In genomic region chr20:4714818-4715217, GRCh38 we compare ENCODE assay signal across 16 cellular contexts. TPM values are rescaled to one million over a fixed set of nuclear protein-coding genes. Genes with fewer than 3 reads are reported as not detected.
A peak's percentile ranks its signal among the peaks of the same experiment; 100 is the strongest.
DNase-seq lines count a peak whose midpoint lies in the region; ATAC-seq and TF ChIP-seq lines count a peak whose summit lies in the region.
"Had no signal": no experiment of that assay in that cellular context is flagged by ENCODE, and none has a peak within 500 bp of the region (broad histone marks: within the 10 kb centered on the region; RNA-seq: fewer than 3 reads in every experiment).

No MANE protein-coding gene starts in this region.

- H3K27ac ChIP-seq in RWPE2 (ENCODE audit: poor library complexity, severe bottlenecking): peak overlapping the region; percentile 50
- H3K27ac ChIP-seq: GM23248, HL-60 had no signal

- no peaks in the 10 kb centered on the region for H3K27me3 ChIP-seq in RWPE2 (ENCODE audit: insufficient read depth, poor library complexity, severe bottlenecking)

- no peaks in the 10 kb centered on the region for H3K36me3 ChIP-seq in RWPE2 (ENCODE audit: low read depth)

- peaks cover 30% of the 10 kb centered on the region for H3K4me1 ChIP-seq in RWPE2 (ENCODE audit: insufficient read depth, poor library complexity, severe bottlenecking)

- peak; percentile 45 for DNase-seq in G401 (ENCODE audit: low spot score)
- no peak for DNase-seq in RWPE2 (ENCODE audit: low spot score)
- peak; percentile 65 for DNase-seq in epithelial cell of esophagus (ENCODE audit: low read depth)
- DNase-seq in left lobe of liver (ENCODE audit: low spot score): peak; percentile 21
- no peak for DNase-seq in GM10266 (ENCODE audit: extremely low spot score)
- no peak for DNase-seq in MV-4-11 (lab: John Stamatoyannopoulos, UW)
- DNase-seq: C1 segment of cervical spinal cord; Calu3; CD4-positive, alpha-beta T cell; DMS 273 treated with DMSO at 0.1 percent for 48 hours; DMS79; GM23248 had no signal

- no peaks in the 10 kb centered on the region for H3K9me3 ChIP-seq in RWPE2 (ENCODE audit: severe bottlenecking)

- H3K4me3 ChIP-seq in RWPE2 (ENCODE audit: severe bottlenecking): no peak overlapping the region
- H3K4me3 ChIP-seq in epithelial cell of esophagus (ENCODE audit: low read length): no peak overlapping the region
- H3K4me3 ChIP-seq: GM23248 had no signal

- TF ChIP-seq CTCF in RWPE2 (IDR thresholded peaks at IDR 0.05; ENCODE audit: poor library complexity, severe bottlenecking) (no peak), epithelial cell of esophagus (IDR thresholded peaks at IDR 0.05; ENCODE audit: insufficient read depth, low read depth, low read length, missing control alignments) (no peak), GM10266 (IDR thresholded peaks at IDR 0.05; ENCODE audit: control insufficient read depth, insufficient read depth, low read depth, missing control alignments) (no peak)

- ATAC-seq in RWPE2 (ENCODE audit: low read depth) (no peak), left lobe of liver (no peak), HG02840 (IDR thresholded peaks at IDR 0.05; ENCODE audit: low FRiP score, unreplicated experiment) (no peak)
- ATAC-seq: HCT116 had no signal

- in situ Hi-C loops in G401 (cut with HindIII; ENCODE audit: low sequenced_read_pairs): no loop called here

RNA-seq across cellular contexts. Expression of gene PRND, which starts 6.9 kb away (rescaled TPM):
- total RNA-seq in G401 (2014; rRNA removed; shearing (Covaris generic)): not detected in 2 replicates
- not detected for total RNA-seq in left lobe of liver
- total RNA-seq: B cell; Calu3; CD4-positive, alpha-beta T cell; GM23248 had no signal

RNA-seq across cellular contexts. Expression of gene PRNP, which starts 28.6 kb away (rescaled TPM):
- 57.6 and 77.4 TPM in 2 replicates for total RNA-seq in G401 (2014; rRNA removed; shearing (Covaris generic))
- total RNA-seq in left lobe of liver: 20.5 TPM

Comparison
In these comparisons a context has a peak if more than half of its experiments do, and no peak if none do; other contexts are left out.
1. DNase-seq: peak in G401 (single experiment), epithelial cell of esophagus (single experiment) and left lobe of liver (single experiment); none in RWPE2 (single experiment), GM10266 (single experiment) and MV-4-11 (single experiment).